ENCODE assay signal across 8 cellular contexts in the genomic region with DNA sequence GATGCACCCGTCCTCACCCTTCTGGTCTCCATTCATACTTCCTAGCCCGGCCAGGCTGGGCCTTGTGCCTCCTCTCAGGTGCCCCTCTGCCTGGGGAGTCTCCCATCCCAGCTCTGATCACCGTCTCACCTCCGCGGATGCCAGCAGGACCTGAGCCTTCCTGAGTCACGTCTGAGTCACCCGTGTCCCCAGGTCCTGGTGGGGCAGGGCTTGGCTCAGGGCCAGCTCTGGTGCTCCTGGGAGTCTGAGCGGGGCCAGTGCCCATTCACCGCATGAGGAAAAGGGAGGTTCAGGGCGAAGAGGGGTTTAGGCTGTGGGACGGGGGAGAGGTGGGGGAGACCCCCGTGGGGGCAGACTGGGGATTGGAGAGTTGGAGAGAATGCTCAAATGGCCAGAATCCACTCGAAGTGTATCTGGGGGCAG. TPM values are rescaled to one million over a fixed set of nuclear protein-coding genes. Genes with fewer than 3 reads are reported as not detected.
DNase-seq lines count a peak whose midpoint lies in the region; TF ChIP-seq lines count a peak whose summit lies in the region.

No MANE protein-coding gene starts in this region.

- peak; percentile 41 for DNase-seq in AG10803 (ENCODE audit: low read depth)
- peak; percentile 70 for DNase-seq in HuH-7.5 (ENCODE audit: low spot score)
- DNase-seq in activated CD4-positive, alpha-beta memory T cell treated with anti-CD3 and anti-CD28 coated beads, Interleukin-2, amount 10 ng/mL, durations not matched to agents 7 days and 5 days: peak; percentile 52
- DNase-seq in tibial nerve (ENCODE audit: low spot score in 2 of 2): peak; percentile 25 to 26
- no peak for DNase-seq in HEK293T (ENCODE audit: extremely low spot score)
- no peak for DNase-seq in GM10266 (ENCODE audit: extremely low spot score)

- TF ChIP-seq CTCF in AG10803 (conservative IDR thresholded peaks at IDR 0.05; ENCODE audit: low read length) (no peak), neutrophil (IDR thresholded peaks at IDR 0.05) (no peak), tibial nerve (IDR thresholded peaks at IDR 0.05) (no peak), GM10266 (IDR thresholded peaks at IDR 0.05; ENCODE audit: control insufficient read depth, insufficient read depth, low read depth, missing control alignments) (no peak)

- H3K4me3 Mint-ChIP-seq in activated CD4-positive, alpha-beta memory T cell treated with anti-CD3 and anti-CD28 coated beads, Interleukin-2, amount 10 ng/mL, durations not matched to agents 7 days and 5 days: peak overlapping the region; percentile 92

- H3K36me3 Mint-ChIP-seq in activated CD4-positive, alpha-beta memory T cell treated with anti-CD3 and anti-CD28 coated beads, Interleukin-2, amount 10 ng/mL, durations not matched to agents 7 days and 5 days (ENCODE audit: low read depth): peaks cover 4% of the 10 kb centered on the region

- CTCF ChIA-PET in activated CD4-positive, alpha-beta memory T cell treated with anti-CD3 and anti-CD28 coated beads, Interleukin-2, amount 10 ng/mL, durations not matched to agents 7 days and 5 days (lab: Charles Lee): interaction anchor here (1.0 to 1.7 kb wide), 3 partner anchors 27 to 266 kb away, joined by 3 to 6 read pairs (median 3); no protein-coding TSS in a partner anchor
- CTCF ChIA-PET in HEK293T (lab: Yijun Ruan, JAX): interaction anchor here (2.5 kb wide), 1 partner anchor 15 kb away, joined by 8 read pairs; no protein-coding TSS in a partner anchor

- TF ChIP-seq EP300 in tibial nerve (IDR thresholded peaks at IDR 0.05): no peak

- no peak for TF ChIP-seq POLR2A in tibial nerve (IDR thresholded peaks at IDR 0.05)

- H3K9me3 Mint-ChIP-seq in activated CD4-positive, alpha-beta memory T cell treated with anti-CD3 and anti-CD28 coated beads, Interleukin-2, amount 10 ng/mL, durations not matched to agents 7 days and 5 days: no peaks in the 10 kb centered on the region

- H3K9me3 ChIP-seq in esophagus (ENCODE audit: control insufficient read depth in 2 of 2, insufficient read depth in 1 of 2, low read depth in 1 of 2, low read length in 1 of 2) (no peaks in the 10 kb centered on the region), neutrophil (no peaks in the 10 kb centered on the region), tibial nerve (no peaks in the 10 kb centered on the region)

- H3K27me3 ChIP-seq in esophagus (ENCODE audit: control insufficient read depth in 1 of 2, insufficient read depth in 2 of 2, low read length in 2 of 2) (no peaks in the 10 kb centered on the region), neutrophil (no peaks in the 10 kb centered on the region), tibial nerve (no peaks in the 10 kb centered on the region)

- no peaks in the 10 kb centered on the region for H3K27me3 Mint-ChIP-seq in activated CD4-positive, alpha-beta memory T cell treated with anti-CD3 and anti-CD28 coated beads, Interleukin-2, amount 10 ng/mL, durations not matched to agents 7 days and 5 days

- peak overlapping the region; percentile 73 for H3K27ac Mint-ChIP-seq in activated CD4-positive, alpha-beta memory T cell treated with anti-CD3 and anti-CD28 coated beads, Interleukin-2, amount 10 ng/mL, durations not matched to agents 7 days and 5 days

- H3K36me3 ChIP-seq in esophagus (ENCODE audit: control insufficient read depth in 2 of 2, insufficient read depth in 2 of 2, low read length in 1 of 2) (peaks cover 0 to 10% of the 10 kb centered on the region in 2 donors), neutrophil (peaks cover 38% of the 10 kb centered on the region), tibial nerve (peaks cover 0 to 20% (median 9%) of the 10 kb centered on the region in 3 donors)

- H3K4me1 ChIP-seq in esophagus (ENCODE audit: control insufficient read depth in 2 of 2, insufficient read depth in 2 of 2, low read length in 1 of 2): peaks cover 6 to 16% of the 10 kb centered on the region in 2 donors
- H3K4me1 ChIP-seq in neutrophil (ENCODE audit: control insufficient read depth in 1 of 2, insufficient read depth in 1 of 2, low read depth in 1 of 2, low read length in 1 of 2): peaks cover 16 to 18% of the 10 kb centered on the region in 2 experiments
- peaks cover 3 to 24% (median 12%) of the 10 kb centered on the region in 4 donors for H3K4me1 ChIP-seq in tibial nerve

- H3K27ac ChIP-seq in esophagus (ENCODE audit: low read depth in 2 of 2, low read length in 1 of 2) (peak overlapping the region; percentile 60 to 69), neutrophil (peak overlapping the region; percentile 89), tibial nerve (peak overlapping the region; percentile 56 to 87 (median 74))

- POLR2A ChIA-PET in activated CD4-positive, alpha-beta memory T cell treated with anti-CD3 and anti-CD28 coated beads, Interleukin-2, amount 10 ng/mL, durations not matched to agents 7 days and 5 days (lab: Charles Lee): interaction anchor here (1.1 kb wide), 1 partner anchor 218 kb away, joined by 3 read pairs; the partner anchor contains the start of gene MBD3
- POLR2A ChIA-PET in HEK293T (lab: Yijun Ruan, JAX): no interaction called here

- H3K4me3 ChIP-seq in AG10803 (ENCODE audit: low read length): peak overlapping the region; percentile 58
- H3K4me3 ChIP-seq in esophagus (ENCODE audit: low read depth in 1 of 2, low read length in 2 of 2): peak overlapping the region; percentile 30 to 40
- H3K4me3 ChIP-seq in neutrophil (ENCODE audit: low read depth in 1 of 2, low read length in 1 of 2): peak overlapping the region; percentile 57 to 90
- peak overlapping the region in 3 of 4 donors; percentile 32 to 56 (median 49) for H3K4me3 ChIP-seq in tibial nerve

- 10 to 17% methylated on average over 13 of the region's 13 CpGs for WGBS in esophagus, 2 donors
- WGBS in tibial nerve, 2 donors: 16 to 25% methylated on average over 12 to 13 of the region's 13 CpGs

- peaks cover 27% of the 10 kb centered on the region for H3K4me1 Mint-ChIP-seq in activated CD4-positive, alpha-beta memory T cell treated with anti-CD3 and anti-CD28 coated beads, Interleukin-2, amount 10 ng/mL, durations not matched to agents 7 days and 5 days

TF ChIP-seq in HEK293T, 16 proteins besides CTCF, POLR2A, EP300 and RAD21:
- no peak for TF ChIP-seq SP1 (IDR thresholded peaks at IDR 0.05)
- no peak for TF ChIP-seq FOXM1 (IDR thresholded peaks at IDR 0.05; ENCODE audit: borderline replicate concordance)

RNA-seq across cellular contexts. Expression of gene ATP8B3, which starts 0.6 kb away (rescaled TPM):
- 10 to 100 TPM; 22.5 to 23.3 TPM for total RNA-seq in activated CD4-positive, alpha-beta memory T cell treated with anti-CD3 and anti-CD28 coated beads, Interleukin-2, amount 10 ng/mL, durations not matched to agents 7 days and 5 days
- 1 to 10 TPM in 1 of 2 donors, under 1 TPM in 1; 0.68 to 1.2 TPM for polyA plus RNA-seq in esophagus
- 1 to 10 TPM in 2 of 4 donors, under 1 TPM in 2; 0.21 to 2.4 (median 1.2) TPM for total RNA-seq in tibial nerve

RNA-seq across cellular contexts. Expression of gene REXO1, which starts 36.8 kb away (rescaled TPM):
- total RNA-seq in activated CD4-positive, alpha-beta memory T cell treated with anti-CD3 and anti-CD28 coated beads, Interleukin-2, amount 10 ng/mL, durations not matched to agents 7 days and 5 days: 10 to 100 TPM; 46.5 to 47.5 TPM
- 10 to 100 TPM; 13.9 to 27.4 TPM for polyA plus RNA-seq in esophagus
- 10 to 100 TPM; 17.9 to 87.3 (median 31.1) TPM for total RNA-seq in tibial nerve

RNA-seq across cellular contexts. Expression of gene KLF16, which starts 51.9 kb away (rescaled TPM):
- 10 to 100 TPM; 24.6 to 25.7 TPM for total RNA-seq in activated CD4-positive, alpha-beta memory T cell treated with anti-CD3 and anti-CD28 coated beads, Interleukin-2, amount 10 ng/mL, durations not matched to agents 7 days and 5 days
- 10 to 100 TPM in 1 of 2 donors, 1 to 10 TPM in 1; 9.3 to 13.5 TPM for polyA plus RNA-seq in esophagus
- total RNA-seq in tibial nerve: 1 to 10 TPM; 4.6 to 8.4 (median 7.0) TPM

RNA-seq across cellular contexts. Expression of gene ONECUT3, which starts 58.2 kb away (rescaled TPM):
- total RNA-seq in activated CD4-positive, alpha-beta memory T cell treated with anti-CD3 and anti-CD28 coated beads, Interleukin-2, amount 10 ng/mL, durations not matched to agents 7 days and 5 days: not detected
- polyA plus RNA-seq in esophagus: under 1 TPM in 1 of 2 donors, not detected in 1; under 0.01 TPM
- not detected for total RNA-seq in tibial nerve

Comparison
In these comparisons a context has a peak if more than half of its experiments do, and no peak if none do; other contexts are left out.
1. DNase-seq: peak in AG10803 (single experiment), HuH-7.5 (single experiment), activated CD4-positive, alpha-beta memory T cell treated with anti-CD3 and anti-CD28 coated beads, Interleukin-2, amount 10 ng/mL, durations not matched to agents 7 days and 5 days (single experiment) and tibial nerve (2 of 2); none in HEK293T (single experiment) and GM10266 (single experiment).
2. RNA of gene ATP8B3, which starts 0.6 kb away (total RNA-seq): 22.5 to 23.3 TPM in activated CD4-positive, alpha-beta memory T cell treated with anti-CD3 and anti-CD28 coated beads, Interleukin-2, amount 10 ng/mL, durations not matched to agents 7 days and 5 days; 0.21 to 2.4 TPM in tibial nerve; every median in the first group is over 4 times any median in the second.
3. Peak in every context shown above with its lines, with median percentiles within 50 percentile points of each other: H3K4me3 ChIP-seq and H3K27ac ChIP-seq.